In the genomic region with DNA sequence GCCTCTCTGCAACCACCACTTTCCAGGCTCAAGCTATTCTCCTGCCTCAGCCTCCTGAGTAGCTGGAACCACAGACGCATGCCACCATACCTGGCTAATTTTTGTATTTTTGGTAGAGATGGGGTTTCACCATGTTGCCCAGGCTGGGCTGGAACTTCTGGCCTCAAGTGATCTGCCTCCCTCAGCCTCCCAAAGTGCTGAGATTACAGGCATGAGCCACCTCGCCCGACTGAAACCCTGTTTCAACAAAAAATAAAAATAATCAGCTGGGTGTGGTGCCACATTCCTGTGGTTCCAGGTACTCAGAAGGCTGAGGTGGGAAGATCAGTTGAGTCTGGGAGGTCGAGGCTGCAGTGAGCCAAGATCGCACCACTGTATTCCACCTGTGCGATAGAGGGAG, we compare ENCODE assay signal across 11 cellular contexts. TPM values are rescaled to one million over a fixed set of nuclear protein-coding genes. Genes with fewer than 3 reads are reported as not detected.
"Had no signal": no experiment of that assay in that cellular context is flagged by ENCODE, and none has a peak within 500 bp of the region (broad histone marks: within the 10 kb centered on the region; RNA-seq: fewer than 3 reads in every experiment).

No MANE protein-coding gene starts in this region.

RNA-seq across cellular contexts. Expression of gene ITIH1, which starts 0.9 kb away (rescaled TPM):
- total RNA-seq: epithelial cell of proximal tubule, esophagus squamous epithelium, heart right ventricle, left ventricle myocardium superior, myocyte, right cardiac atrium, transverse colon had no signal
- polyA plus RNA-seq: immature natural killer cell, keratinocyte, neural cell had no signal

RNA-seq across cellular contexts. Expression of gene ITIH3, which starts 18.1 kb away (rescaled TPM):
- total RNA-seq: epithelial cell of proximal tubule, left ventricle myocardium superior, myocyte, natural killer cell had no signal
- polyA plus RNA-seq: immature natural killer cell, keratinocyte, neural cell had no signal

RNA-seq across cellular contexts. Expression of gene ITIH4, which starts 54.0 kb away (rescaled TPM):
- total RNA-seq: epithelial cell of proximal tubule had no signal

RNA-seq across cellular contexts. Expression of gene MUSTN1, which starts 58.3 kb away (rescaled TPM):
- total RNA-seq: epithelial cell of proximal tubule had no signal
- polyA plus RNA-seq: immature natural killer cell, keratinocyte, neural cell had no signal
